ENCODE assay signal across 17 cellular contexts in genomic region chr6:144574796-144575195, GRCh38.
"Had no signal": no experiment of that assay in that cellular context is flagged by ENCODE, and none has a peak within 500 bp of the region (broad histone marks: within the 10 kb centered on the region; RNA-seq: fewer than 3 reads in every experiment).

No MANE protein-coding gene starts in this region.

- H3K4me1 Mint-ChIP-seq: brain; stimulated activated memory B cell treated with anti-CD40 and anti-IgM and Interleukin-4, amounts not matched to agents 10 μg/mL and 1 μg/mL and 100 μg/mL, for 72 hours; WTC11 had no signal

- ATAC-seq: activated CD8-positive, alpha-beta memory T cell treated with anti-CD3 and anti-CD28 coated beads, Interleukin-2, amount 10 ng/mL, durations not matched to agents 7 days and 5 days; left lung; mucosa of descending colon; naive thymus-derived CD4-positive, alpha-beta T cell; stimulated activated memory B cell treated with anti-CD40 and anti-IgM and Interleukin-4, amounts not matched to agents 10 μg/mL and 1 μg/mL and 100 μg/mL, for 72 hours; WTC11 had no signal

- DNase-seq: activated CD8-positive, alpha-beta memory T cell treated with anti-CD3 and anti-CD28 coated beads, Interleukin-2, amount 10 ng/mL, durations not matched to agents 7 days and 5 days; activated naive CD8-positive, alpha-beta T cell treated with anti-CD3 and anti-CD28 coated beads for 36 hours; activated T-cell treated with anti-CD3 and anti-CD28 coated beads, Interleukin-2, amount 50 U/mL, for 72 hours; cerebellar nuclear complex; dermis blood vessel endothelial cell; endodermal cell; islet precursor cell; left lung; mucosa of descending colon; naive thymus-derived CD4-positive, alpha-beta T cell; retina had no signal

- H3K27me3 Mint-ChIP-seq: activated CD8-positive, alpha-beta memory T cell treated with anti-CD3 and anti-CD28 coated beads, Interleukin-2, amount 10 ng/mL, durations not matched to agents 7 days and 5 days; activated naive CD8-positive, alpha-beta T cell treated with anti-CD3 and anti-CD28 coated beads for 36 hours; brain; naive thymus-derived CD4-positive, alpha-beta T cell; stimulated activated memory B cell treated with anti-CD40 and anti-IgM and Interleukin-4, amounts not matched to agents 10 μg/mL and 1 μg/mL and 100 μg/mL, for 72 hours had no signal

- H3K4me3 ChIP-seq: left lung, mucosa of descending colon had no signal

- H3K4me1 ChIP-seq: left lung had no signal

- H3K27ac Mint-ChIP-seq: activated CD8-positive, alpha-beta memory T cell treated with anti-CD3 and anti-CD28 coated beads, Interleukin-2, amount 10 ng/mL, durations not matched to agents 7 days and 5 days; activated naive CD8-positive, alpha-beta T cell treated with anti-CD3 and anti-CD28 coated beads for 36 hours; activated T-cell treated with anti-CD3 and anti-CD28 coated beads, Interleukin-2, amount 50 U/mL, for 72 hours; brain; endodermal cell; stimulated activated memory B cell treated with anti-CD40 and anti-IgM and Interleukin-4, amounts not matched to agents 10 μg/mL and 1 μg/mL and 100 μg/mL, for 72 hours; WTC11 had no signal

- H3K9me3 Mint-ChIP-seq: activated naive CD8-positive, alpha-beta T cell treated with anti-CD3 and anti-CD28 coated beads for 36 hours; activated T-cell treated with anti-CD3 and anti-CD28 coated beads, Interleukin-2, amount 50 U/mL, for 72 hours had no signal

- H3K9me3 ChIP-seq: left lung, mucosa of descending colon, neutrophil had no signal

- FAIRE-seq: TTC549 had no signal

- H3K9ac ChIP-seq: parathyroid adenoma had no signal

- H3K27ac ChIP-seq: left lung, neutrophil, parathyroid adenoma had no signal

- H3K4me3 Mint-ChIP-seq: activated CD8-positive, alpha-beta memory T cell treated with anti-CD3 and anti-CD28 coated beads, Interleukin-2, amount 10 ng/mL, durations not matched to agents 7 days and 5 days; activated naive CD8-positive, alpha-beta T cell treated with anti-CD3 and anti-CD28 coated beads for 36 hours; activated T-cell treated with anti-CD3 and anti-CD28 coated beads, Interleukin-2, amount 50 U/mL, for 72 hours; brain; endodermal cell; naive thymus-derived CD4-positive, alpha-beta T cell; stimulated activated memory B cell treated with anti-CD40 and anti-IgM and Interleukin-4, amounts not matched to agents 10 μg/mL and 1 μg/mL and 100 μg/mL, for 72 hours; WTC11 had no signal

- H3K27me3 ChIP-seq: left lung, neutrophil had no signal
